ENCODE assay signal across 2 cellular contexts in the genomic region with DNA sequence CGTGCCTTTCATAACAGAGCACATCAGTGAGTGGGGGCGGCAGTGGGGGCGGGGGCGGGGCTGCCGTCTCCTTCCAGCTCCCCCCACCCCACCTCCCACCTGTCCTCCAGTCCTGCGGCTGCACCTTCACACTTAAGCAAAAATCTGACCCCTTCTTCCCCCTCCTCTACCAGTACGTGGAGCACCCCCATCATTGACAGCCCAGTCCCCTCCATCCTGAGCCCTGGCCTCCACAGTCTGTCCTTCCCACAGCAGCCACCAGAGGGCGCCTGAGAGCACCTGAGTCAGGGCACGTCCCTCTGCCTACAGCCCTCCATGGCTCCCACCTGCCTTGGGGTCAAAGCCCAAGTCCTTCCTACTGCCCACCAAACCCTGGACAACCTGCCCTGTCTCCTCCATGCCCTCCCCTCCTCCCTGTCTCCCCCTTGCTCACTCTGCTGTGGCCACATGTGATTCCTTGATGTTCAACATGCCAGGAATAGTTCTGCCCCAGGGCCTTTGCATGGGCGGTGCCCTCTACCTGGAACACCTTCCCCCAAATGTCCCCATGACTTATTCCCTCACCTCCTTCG.
TF ChIP-seq lines count a peak whose summit lies in the region.

No MANE protein-coding gene starts in this region.

TF ChIP-seq in HEK293, 187 proteins besides CTCF, POLR2A, EP300 and RAD21 (continued from another document and continues in another):
- TF ChIP-seq, protein P1, sequence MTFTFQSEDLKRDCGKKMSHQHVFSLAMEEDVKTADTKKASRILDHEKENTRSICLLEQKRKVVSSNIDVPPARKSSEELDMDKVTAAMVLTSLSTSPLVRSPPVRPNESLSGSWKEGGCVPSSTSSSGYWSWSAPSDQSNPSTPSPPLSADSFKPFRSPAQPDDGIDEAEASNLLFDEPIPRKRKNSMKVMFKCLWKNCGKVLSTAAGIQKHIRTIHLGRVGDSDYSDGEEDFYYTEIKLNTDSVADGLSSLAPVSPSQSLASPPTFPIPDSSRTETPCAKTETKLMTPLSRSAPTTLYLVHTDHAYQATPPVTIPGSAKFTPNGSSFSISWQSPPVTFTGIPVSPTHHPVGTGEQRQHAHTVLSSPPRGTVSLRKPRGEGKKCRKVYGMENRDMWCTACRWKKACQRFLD (tag by site-specific recombination; IDR thresholded peaks at IDR 0.05) = no peak
- TF ChIP-seq ZFP69B (tag by site-specific recombination; IDR thresholded peaks at IDR 0.05) (peak; percentile 50; the same call in 1 of the 2 replicates), WT1 (tag by site-specific recombination; IDR thresholded peaks at IDR 0.05) (0 out of 2 replicates have a peak, but pooled peaks have one; percentile 28), ZXDB (tag by site-specific recombination; IDR thresholded peaks at IDR 0.05) (peak; percentile 69; the same call in 1 of the 2 replicates), KLF10 (tag by site-specific recombination; IDR thresholded peaks at IDR 0.05) (no peak), ZNF184 (tag by site-specific recombination; IDR thresholded peaks at IDR 0.05) (no peak), ZNF16 (tag by site-specific recombination; IDR thresholded peaks at IDR 0.05; ENCODE audit: low read depth) (peak; percentile 100), GLI4 (tag by site-specific recombination; IDR thresholded peaks at IDR 0.05) (peak; percentile 68; the same call in 1 of the 2 replicates), ZNF324 (tag by site-specific recombination; IDR thresholded peaks at IDR 0.05) (peak; percentile 78), SCRT2 (tag by site-specific recombination; IDR thresholded peaks at IDR 0.05) (peak; percentile 10; the same call in 1 of the 2 replicates), ZNF501 (tag by site-specific recombination; IDR thresholded peaks at IDR 0.05) (no peak), ZNF423 (tag by site-specific recombination; IDR thresholded peaks at IDR 0.05) (no peak), FEZF1 (tag by site-specific recombination; IDR thresholded peaks at IDR 0.05) (no peak), ZNF600 (tag by site-specific recombination; IDR thresholded peaks at IDR 0.05) (0 out of 2 replicates have a peak, but pooled peaks have one; percentile 16)
- TF ChIP-seq, protein P2, sequence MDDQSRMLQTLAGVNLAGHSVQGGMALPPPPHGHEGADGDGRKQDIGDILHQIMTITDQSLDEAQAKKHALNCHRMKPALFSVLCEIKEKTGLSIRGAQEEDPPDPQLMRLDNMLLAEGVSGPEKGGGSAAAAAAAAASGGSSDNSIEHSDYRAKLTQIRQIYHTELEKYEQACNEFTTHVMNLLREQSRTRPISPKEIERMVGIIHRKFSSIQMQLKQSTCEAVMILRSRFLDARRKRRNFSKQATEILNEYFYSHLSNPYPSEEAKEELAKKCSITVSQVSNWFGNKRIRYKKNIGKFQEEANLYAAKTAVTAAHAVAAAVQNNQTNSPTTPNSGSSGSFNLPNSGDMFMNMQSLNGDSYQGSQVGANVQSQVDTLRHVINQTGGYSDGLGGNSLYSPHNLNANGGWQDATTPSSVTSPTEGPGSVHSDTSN (CRISPR knock-in tag; IDR thresholded peaks at IDR 0.05) = no peak
- TF ChIP-seq, protein P3, sequence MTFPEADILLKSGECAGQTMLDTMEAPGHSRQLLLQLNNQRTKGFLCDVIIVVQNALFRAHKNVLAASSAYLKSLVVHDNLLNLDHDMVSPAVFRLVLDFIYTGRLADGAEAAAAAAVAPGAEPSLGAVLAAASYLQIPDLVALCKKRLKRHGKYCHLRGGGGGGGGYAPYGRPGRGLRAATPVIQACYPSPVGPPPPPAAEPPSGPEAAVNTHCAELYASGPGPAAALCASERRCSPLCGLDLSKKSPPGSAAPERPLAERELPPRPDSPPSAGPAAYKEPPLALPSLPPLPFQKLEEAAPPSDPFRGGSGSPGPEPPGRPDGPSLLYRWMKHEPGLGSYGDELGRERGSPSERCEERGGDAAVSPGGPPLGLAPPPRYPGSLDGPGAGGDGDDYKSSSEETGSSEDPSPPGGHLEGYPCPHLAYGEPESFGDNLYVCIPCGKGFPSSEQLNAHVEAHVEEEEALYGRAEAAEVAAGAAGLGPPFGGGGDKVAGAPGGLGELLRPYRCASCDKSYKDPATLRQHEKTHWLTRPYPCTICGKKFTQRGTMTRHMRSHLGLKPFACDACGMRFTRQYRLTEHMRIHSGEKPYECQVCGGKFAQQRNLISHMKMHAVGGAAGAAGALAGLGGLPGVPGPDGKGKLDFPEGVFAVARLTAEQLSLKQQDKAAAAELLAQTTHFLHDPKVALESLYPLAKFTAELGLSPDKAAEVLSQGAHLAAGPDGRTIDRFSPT (tag by site-specific recombination; IDR thresholded peaks at IDR 0.05) = peak; percentile 27; the same call in 1 of the 2 replicates
- TF ChIP-seq, protein P4, sequence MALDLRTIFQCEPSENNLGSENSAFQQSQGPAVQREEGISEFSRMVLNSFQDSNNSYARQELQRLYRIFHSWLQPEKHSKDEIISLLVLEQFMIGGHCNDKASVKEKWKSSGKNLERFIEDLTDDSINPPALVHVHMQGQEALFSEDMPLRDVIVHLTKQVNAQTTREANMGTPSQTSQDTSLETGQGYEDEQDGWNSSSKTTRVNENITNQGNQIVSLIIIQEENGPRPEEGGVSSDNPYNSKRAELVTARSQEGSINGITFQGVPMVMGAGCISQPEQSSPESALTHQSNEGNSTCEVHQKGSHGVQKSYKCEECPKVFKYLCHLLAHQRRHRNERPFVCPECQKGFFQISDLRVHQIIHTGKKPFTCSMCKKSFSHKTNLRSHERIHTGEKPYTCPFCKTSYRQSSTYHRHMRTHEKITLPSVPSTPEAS (tag by site-specific recombination; IDR thresholded peaks at IDR 0.05) = peak; percentile 55
- TF ChIP-seq, protein P5, sequence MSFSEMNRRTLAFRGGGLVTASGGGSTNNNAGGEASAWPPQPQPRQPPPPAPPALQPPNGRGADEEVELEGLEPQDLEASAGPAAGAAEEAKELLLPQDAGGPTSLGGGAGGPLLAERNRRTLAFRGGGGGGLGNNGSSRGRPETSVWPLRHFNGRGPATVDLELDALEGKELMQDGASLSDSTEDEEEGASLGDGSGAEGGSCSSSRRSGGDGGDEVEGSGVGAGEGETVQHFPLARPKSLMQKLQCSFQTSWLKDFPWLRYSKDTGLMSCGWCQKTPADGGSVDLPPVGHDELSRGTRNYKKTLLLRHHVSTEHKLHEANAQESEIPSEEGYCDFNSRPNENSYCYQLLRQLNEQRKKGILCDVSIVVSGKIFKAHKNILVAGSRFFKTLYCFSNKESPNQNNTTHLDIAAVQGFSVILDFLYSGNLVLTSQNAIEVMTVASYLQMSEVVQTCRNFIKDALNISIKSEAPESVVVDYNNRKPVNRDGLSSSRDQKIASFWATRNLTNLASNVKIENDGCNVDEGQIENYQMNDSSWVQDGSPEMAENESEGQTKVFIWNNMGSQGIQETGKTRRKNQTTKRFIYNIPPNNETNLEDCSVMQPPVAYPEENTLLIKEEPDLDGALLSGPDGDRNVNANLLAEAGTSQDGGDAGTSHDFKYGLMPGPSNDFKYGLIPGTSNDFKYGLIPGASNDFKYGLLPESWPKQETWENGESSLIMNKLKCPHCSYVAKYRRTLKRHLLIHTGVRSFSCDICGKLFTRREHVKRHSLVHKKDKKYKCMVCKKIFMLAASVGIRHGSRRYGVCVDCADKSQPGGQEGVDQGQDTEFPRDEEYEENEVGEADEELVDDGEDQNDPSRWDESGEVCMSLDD (tag by site-specific recombination; IDR thresholded peaks at IDR 0.05) = peak; percentile 47; the same call in 1 of the 2 replicates

TF ChIP-seq in K562, 482 proteins besides CTCF, POLR2A, EP300 and RAD21 (continued from another document and continues in another):
- TF ChIP-seq, protein P6, sequence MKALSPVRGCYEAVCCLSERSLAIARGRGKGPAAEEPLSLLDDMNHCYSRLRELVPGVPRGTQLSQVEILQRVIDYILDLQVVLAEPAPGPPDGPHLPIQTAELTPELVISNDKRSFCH (CRISPR knock-in tag; IDR thresholded peaks at IDR 0.05) = no peak
- TF ChIP-seq, protein P6 (tag; IDR thresholded peaks at IDR 0.05) = peak; percentile 73
- TF ChIP-seq ZNF384 (IDR thresholded peaks at IDR 0.05; ENCODE audit: low read depth, low read length) = no peak
- TF ChIP-seq YY1 (IDR thresholded peaks at IDR 0.05; ENCODE audit: borderline replicate concordance in 1 of 3, control insufficient read depth in 1 of 3, extremely low read depth in 1 of 3, insufficient read depth in 3 of 3, insufficient read length in 1 of 3, insufficient replicate concordance in 2 of 3, low read depth in 1 of 3, low read length in 2 of 3) = peak in 2 of 3 experiments; percentile 20 to 42
- peak; percentile 67 for TF ChIP-seq SMC3 (conservative IDR thresholded peaks at IDR 0.05; ENCODE audit: insufficient read depth, low read depth, low read length)
- TF ChIP-seq, protein P7, sequence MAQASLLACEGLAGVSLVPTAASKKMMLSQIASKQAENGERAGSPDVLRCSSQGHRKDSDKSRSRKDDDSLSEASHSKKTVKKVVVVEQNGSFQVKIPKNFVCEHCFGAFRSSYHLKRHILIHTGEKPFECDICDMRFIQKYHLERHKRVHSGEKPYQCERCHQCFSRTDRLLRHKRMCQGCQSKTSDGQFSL (CRISPR knock-in tag; IDR thresholded peaks at IDR 0.05) = 0 out of 2 replicates have a peak, but pooled peaks have one; percentile 66
- TF ChIP-seq, protein P7 (tag; IDR thresholded peaks at IDR 0.05) = no peak
- TF ChIP-seq, protein P8, sequence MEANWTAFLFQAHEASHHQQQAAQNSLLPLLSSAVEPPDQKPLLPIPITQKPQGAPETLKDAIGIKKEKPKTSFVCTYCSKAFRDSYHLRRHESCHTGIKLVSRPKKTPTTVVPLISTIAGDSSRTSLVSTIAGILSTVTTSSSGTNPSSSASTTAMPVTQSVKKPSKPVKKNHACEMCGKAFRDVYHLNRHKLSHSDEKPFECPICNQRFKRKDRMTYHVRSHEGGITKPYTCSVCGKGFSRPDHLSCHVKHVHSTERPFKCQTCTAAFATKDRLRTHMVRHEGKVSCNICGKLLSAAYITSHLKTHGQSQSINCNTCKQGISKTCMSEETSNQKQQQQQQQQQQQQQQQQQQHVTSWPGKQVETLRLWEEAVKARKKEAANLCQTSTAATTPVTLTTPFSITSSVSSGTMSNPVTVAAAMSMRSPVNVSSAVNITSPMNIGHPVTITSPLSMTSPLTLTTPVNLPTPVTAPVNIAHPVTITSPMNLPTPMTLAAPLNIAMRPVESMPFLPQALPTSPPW (CRISPR knock-in tag; IDR thresholded peaks at IDR 0.05) = peak; percentile 26
- TF ChIP-seq, protein P9, sequence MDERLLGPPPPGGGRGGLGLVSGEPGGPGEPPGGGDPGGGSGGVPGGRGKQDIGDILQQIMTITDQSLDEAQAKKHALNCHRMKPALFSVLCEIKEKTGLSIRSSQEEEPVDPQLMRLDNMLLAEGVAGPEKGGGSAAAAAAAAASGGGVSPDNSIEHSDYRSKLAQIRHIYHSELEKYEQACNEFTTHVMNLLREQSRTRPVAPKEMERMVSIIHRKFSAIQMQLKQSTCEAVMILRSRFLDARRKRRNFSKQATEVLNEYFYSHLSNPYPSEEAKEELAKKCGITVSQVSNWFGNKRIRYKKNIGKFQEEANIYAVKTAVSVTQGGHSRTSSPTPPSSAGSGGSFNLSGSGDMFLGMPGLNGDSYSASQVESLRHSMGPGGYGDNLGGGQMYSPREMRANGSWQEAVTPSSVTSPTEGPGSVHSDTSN (CRISPR knock-in tag; IDR thresholded peaks at IDR 0.05; ENCODE audit: low read depth) = no peak
- TF ChIP-seq, protein P9 (tag; conservative IDR thresholded peaks at IDR 0.05; ENCODE audit: low read depth) = 0 out of 2 replicates have a peak, but pooled peaks have one; percentile 11
- peak; percentile 100 for TF ChIP-seq BCOR (IDR thresholded peaks at IDR 0.05)
- TF ChIP-seq NBN (IDR thresholded peaks at IDR 0.05; ENCODE audit: low read depth) = 0 out of 2 replicates have a peak, but pooled peaks have one; percentile 63
- TF ChIP-seq DPF2 (IDR thresholded peaks at IDR 0.05) = peak; percentile 48; the same call in 1 of the 2 replicates
- TF ChIP-seq, protein P10, sequence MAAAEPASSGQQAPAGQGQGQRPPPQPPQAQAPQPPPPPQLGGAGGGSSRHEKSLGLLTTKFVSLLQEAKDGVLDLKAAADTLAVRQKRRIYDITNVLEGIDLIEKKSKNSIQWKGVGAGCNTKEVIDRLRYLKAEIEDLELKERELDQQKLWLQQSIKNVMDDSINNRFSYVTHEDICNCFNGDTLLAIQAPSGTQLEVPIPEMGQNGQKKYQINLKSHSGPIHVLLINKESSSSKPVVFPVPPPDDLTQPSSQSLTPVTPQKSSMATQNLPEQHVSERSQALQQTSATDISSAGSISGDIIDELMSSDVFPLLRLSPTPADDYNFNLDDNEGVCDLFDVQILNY (CRISPR knock-in tag; IDR thresholded peaks at IDR 0.05) = no peak
- no peak for TF ChIP-seq SMARCE1 (IDR thresholded peaks at IDR 0.05)
- TF ChIP-seq ARID1B (IDR thresholded peaks at IDR 0.05) = peak; percentile 45; the same call in 1 of the 2 replicates
- TF ChIP-seq, protein P11, sequence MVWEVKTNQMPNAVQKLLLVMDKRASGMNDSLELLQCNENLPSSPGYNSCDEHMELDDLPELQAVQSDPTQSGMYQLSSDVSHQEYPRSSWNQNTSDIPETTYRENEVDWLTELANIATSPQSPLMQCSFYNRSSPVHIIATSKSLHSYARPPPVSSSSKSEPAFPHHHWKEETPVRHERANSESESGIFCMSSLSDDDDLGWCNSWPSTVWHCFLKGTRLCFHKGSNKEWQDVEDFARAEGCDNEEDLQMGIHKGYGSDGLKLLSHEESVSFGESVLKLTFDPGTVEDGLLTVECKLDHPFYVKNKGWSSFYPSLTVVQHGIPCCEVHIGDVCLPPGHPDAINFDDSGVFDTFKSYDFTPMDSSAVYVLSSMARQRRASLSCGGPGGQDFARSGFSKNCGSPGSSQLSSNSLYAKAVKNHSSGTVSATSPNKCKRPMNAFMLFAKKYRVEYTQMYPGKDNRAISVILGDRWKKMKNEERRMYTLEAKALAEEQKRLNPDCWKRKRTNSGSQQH (CRISPR knock-in tag; IDR thresholded peaks at IDR 0.05) = no peak
- TF ChIP-seq CTBP1 (IDR thresholded peaks at IDR 0.05; ENCODE audit: borderline replicate concordance) = peak; percentile 68; the same call in 1 of the 2 replicates
- peak; percentile 82 to 98 for TF ChIP-seq RCOR1 (IDR thresholded peaks at IDR 0.05; ENCODE audit: borderline replicate concordance in 1 of 2, low read depth in 2 of 2, low read length in 2 of 2)
